In genomic region chr1:116151739-116152576, GRCh38 we compare ENCODE assay signal across 8 cellular contexts. TPM values are rescaled to one million over a fixed set of nuclear protein-coding genes. Genes with fewer than 3 reads are reported as not detected.
DNase-seq lines count a peak whose midpoint lies in the region; ATAC-seq and TF ChIP-seq lines count a peak whose summit lies in the region.

No MANE protein-coding gene starts in this region.

- peaks cover 12% of the 10 kb centered on the region for H3K27me3 ChIP-seq in HUES6 (ENCODE audit: control insufficient read depth, insufficient read depth, low read length)
- no peaks in the 10 kb centered on the region for H3K27me3 ChIP-seq in PC-3 (ENCODE audit: low read length)

- H3K36me3 ChIP-seq in HUES6 (ENCODE audit: control insufficient read depth, insufficient read depth, low read length) (no peaks in the 10 kb centered on the region), PC-3 (ENCODE audit: low read depth, low read length) (no peaks in the 10 kb centered on the region)

- peak overlapping the region; percentile 49 for H3K27ac Mint-ChIP-seq in activated T-helper 1 cell treated with anti-CD3 and anti-CD28 coated beads, Interleukin-12 subunit alpha, Interleukin-12 subunit beta, Interleukin-2, Interleukin-4 antibody, amounts not matched to agents 30 ng/mL and 10 ng/mL and 1 ng/mL, durations not matched to agents 14 hours and 24 hours and 36 hours
- no peak overlapping the region for H3K27ac Mint-ChIP-seq in nephron progenitor cell
- H3K27ac Mint-ChIP-seq in stimulated activated naive CD8-positive, alpha-beta T cell treated with anti-CD3 and anti-CD28 coated beads, Interleukin-15, Interleukin-2, amounts not matched to agents 100 ng/mL and 50 ng/mL, for 24 hours, result peak overlapping the region; percentile 53

- H3K36me3 Mint-ChIP-seq in activated T-helper 1 cell treated with anti-CD3 and anti-CD28 coated beads, Interleukin-12 subunit alpha, Interleukin-12 subunit beta, Interleukin-2, Interleukin-4 antibody, amounts not matched to agents 30 ng/mL and 10 ng/mL and 1 ng/mL, durations not matched to agents 14 hours and 24 hours and 36 hours (ENCODE audit: low read depth), result no peaks in the 10 kb centered on the region
- H3K36me3 Mint-ChIP-seq in nephron progenitor cell (ENCODE audit: low read depth), result peaks cover 4% of the 10 kb centered on the region
- H3K36me3 Mint-ChIP-seq in stimulated activated naive CD8-positive, alpha-beta T cell treated with anti-CD3 and anti-CD28 coated beads, Interleukin-15, Interleukin-2, amounts not matched to agents 100 ng/mL and 50 ng/mL, for 24 hours (ENCODE audit: low read depth), result no peaks in the 10 kb centered on the region

- peaks cover 20% of the 10 kb centered on the region for H3K27me3 Mint-ChIP-seq in activated T-helper 1 cell treated with anti-CD3 and anti-CD28 coated beads, Interleukin-12 subunit alpha, Interleukin-12 subunit beta, Interleukin-2, Interleukin-4 antibody, amounts not matched to agents 30 ng/mL and 10 ng/mL and 1 ng/mL, durations not matched to agents 14 hours and 24 hours and 36 hours (ENCODE audit: insufficient read depth)
- peaks cover 8% of the 10 kb centered on the region for H3K27me3 Mint-ChIP-seq in nephron progenitor cell (ENCODE audit: low read depth, poor library complexity)
- H3K27me3 Mint-ChIP-seq in stimulated activated naive CD8-positive, alpha-beta T cell treated with anti-CD3 and anti-CD28 coated beads, Interleukin-15, Interleukin-2, amounts not matched to agents 100 ng/mL and 50 ng/mL, for 24 hours, result peaks cover 18% of the 10 kb centered on the region

- H3K4me3 ChIP-seq in HUES6 (ENCODE audit: low read depth, low read length) (peak overlapping the region; percentile 71), PC-3 (ENCODE audit: low read length) (peak overlapping the region; percentile 78), fibroblast of the aortic adventitia (ENCODE audit: low read depth, low read length) (peak overlapping the region; percentile 61)

- no peak overlapping the region for H3K27ac ChIP-seq in HUES6 (ENCODE audit: low read depth, low read length)
- H3K27ac ChIP-seq in PC-3 (ENCODE audit: low read length), result no peak overlapping the region

- peak; percentile 50 for DNase-seq in DMS114 treated with DMSO at 0.1 percent for 48 hours (lab: John Stamatoyannopoulos, UW; ENCODE audit: unreplicated experiment)
- DNase-seq in PC-3, result peak; percentile 84
- peak; percentile 77 for DNase-seq in activated T-helper 1 cell treated with anti-CD3 and anti-CD28 coated beads, Interleukin-12 subunit alpha, Interleukin-12 subunit beta, Interleukin-2, Interleukin-4 antibody, amounts not matched to agents 30 ng/mL and 10 ng/mL and 1 ng/mL, durations not matched to agents 14 hours and 24 hours and 36 hours (ENCODE audit: low spot score)
- peak; percentile 64 for DNase-seq in fibroblast of the aortic adventitia (ENCODE audit: low read depth)
- peak; percentile 80 for DNase-seq in nephron progenitor cell

- H3K4me3 Mint-ChIP-seq in activated T-helper 1 cell treated with anti-CD3 and anti-CD28 coated beads, Interleukin-12 subunit alpha, Interleukin-12 subunit beta, Interleukin-2, Interleukin-4 antibody, amounts not matched to agents 30 ng/mL and 10 ng/mL and 1 ng/mL, durations not matched to agents 14 hours and 24 hours and 36 hours, result peak overlapping the region; percentile 65
- H3K4me3 Mint-ChIP-seq in nephron progenitor cell, result peak overlapping the region; percentile 73
- peak overlapping the region; percentile 60 for H3K4me3 Mint-ChIP-seq in stimulated activated naive CD8-positive, alpha-beta T cell treated with anti-CD3 and anti-CD28 coated beads, Interleukin-15, Interleukin-2, amounts not matched to agents 100 ng/mL and 50 ng/mL, for 24 hours

- no TSS peak for BruUV-seq in PC-3 (replicated peaks; lab: Mats Ljungman, UMichigan)

- intact Hi-C loops in PC-3 (cut with micrococcal nuclease), result loop anchor here (1.0 to 10.0 kb wide), 3 partner anchors 183 to 347 kb away; no protein-coding TSS in a partner anchor
- intact Hi-C loops in activated T-helper 1 cell treated with anti-CD3 and anti-CD28 coated beads, Interleukin-12 subunit alpha, Interleukin-12 subunit beta, Interleukin-2, Interleukin-4 antibody, amounts not matched to agents 30 ng/mL and 10 ng/mL and 1 ng/mL, durations not matched to agents 14 hours and 24 hours and 36 hours (cut with micrococcal nuclease), result loop anchor here (1.0 to 10.0 kb wide), 8 partner anchors 13 to 973 kb away; partner anchors contain the start of genes TRIM45 and VANGL1

- H3K4me1 Mint-ChIP-seq in activated T-helper 1 cell treated with anti-CD3 and anti-CD28 coated beads, Interleukin-12 subunit alpha, Interleukin-12 subunit beta, Interleukin-2, Interleukin-4 antibody, amounts not matched to agents 30 ng/mL and 10 ng/mL and 1 ng/mL, durations not matched to agents 14 hours and 24 hours and 36 hours (ENCODE audit: low read depth), result peaks cover 16% of the 10 kb centered on the region
- peaks cover 9% of the 10 kb centered on the region for H3K4me1 Mint-ChIP-seq in nephron progenitor cell
- H3K4me1 Mint-ChIP-seq in stimulated activated naive CD8-positive, alpha-beta T cell treated with anti-CD3 and anti-CD28 coated beads, Interleukin-15, Interleukin-2, amounts not matched to agents 100 ng/mL and 50 ng/mL, for 24 hours (ENCODE audit: low read depth), result peaks cover 11% of the 10 kb centered on the region

- H3K9ac ChIP-seq in HUES6 (ENCODE audit: low read length) (peak overlapping the region; percentile 51), PC-3 (ENCODE audit: low read length) (peak overlapping the region; percentile 68)

- H3F3A ChIP-seq in PC-3 (ENCODE audit: low read length, unreplicated experiment), result no peaks in the 10 kb centered on the region

- peak overlapping the region; percentile 99 for H3K4me2 ChIP-seq in PC-3 (ENCODE audit: low read length)

- peak; percentile 97 for ATAC-seq in GM21515 (IDR thresholded peaks at IDR 0.05; ENCODE audit: unreplicated experiment)
- ATAC-seq in PC-3, result peak; percentile 100

- POLR2A ChIA-PET in PC-3 (lab: Charles Lee; ENCODE audit: unreplicated experiment), result no interaction called here

- no peaks in the 10 kb centered on the region for H4K20me1 ChIP-seq in PC-3 (ENCODE audit: low read length)

- H3K79me2 ChIP-seq in PC-3 (ENCODE audit: low read length), result no peaks in the 10 kb centered on the region

- no peaks in the 10 kb centered on the region for H3K9me2 ChIP-seq in PC-3 (replicated peaks; ENCODE audit: low read length)

- TF ChIP-seq CTCF in PC-3 (conservative IDR thresholded peaks at IDR 0.05; ENCODE audit: low read depth, low read length), result peak; percentile 81
- TF ChIP-seq CTCF in fibroblast of the aortic adventitia (IDR thresholded peaks at IDR 0.05; ENCODE audit: insufficient read depth, low read length), result peak; percentile 59
- TF ChIP-seq CTCF in nephron progenitor cell (IDR thresholded peaks at IDR 0.05), result peak; percentile 93

- no peaks in the 10 kb centered on the region for H3K9me3 Mint-ChIP-seq in activated T-helper 1 cell treated with anti-CD3 and anti-CD28 coated beads, Interleukin-12 subunit alpha, Interleukin-12 subunit beta, Interleukin-2, Interleukin-4 antibody, amounts not matched to agents 30 ng/mL and 10 ng/mL and 1 ng/mL, durations not matched to agents 14 hours and 24 hours and 36 hours
- peaks cover 6% of the 10 kb centered on the region for H3K9me3 Mint-ChIP-seq in nephron progenitor cell
- peaks cover 3% of the 10 kb centered on the region for H3K9me3 Mint-ChIP-seq in stimulated activated naive CD8-positive, alpha-beta T cell treated with anti-CD3 and anti-CD28 coated beads, Interleukin-15, Interleukin-2, amounts not matched to agents 100 ng/mL and 50 ng/mL, for 24 hours

- H3K4me1 ChIP-seq in HUES6 (ENCODE audit: control insufficient read depth, insufficient read depth, low read length) (peaks cover 6% of the 10 kb centered on the region), PC-3 (ENCODE audit: insufficient read depth, low read length) (peaks cover 3% of the 10 kb centered on the region; the same call in 1 of the 2 replicates)

- peak overlapping the region; percentile 99 for H2AFZ ChIP-seq in PC-3 (ENCODE audit: low read length)

- CTCF ChIA-PET in PC-3 (lab: Charles Lee), result interaction anchor here (0.6 to 1.0 kb wide), 3 partner anchors 334 to 901 kb away, joined by 3 to 4 read pairs (median 4); no protein-coding TSS in a partner anchor

- H3K9me3 ChIP-seq in HUES6 (ENCODE audit: control insufficient read depth, insufficient read depth, low read depth, low read length) (no peaks in the 10 kb centered on the region), PC-3 (ENCODE audit: low read length) (no peaks in the 10 kb centered on the region)

RNA-seq across cellular contexts. Expression of gene MAB21L3, which starts 40.8 kb away (rescaled TPM):
- total RNA-seq in PC-3 (2014; rRNA removed), result 1.4 and 2.6 TPM in 2 replicates
- total RNA-seq in activated T-helper 1 cell treated with anti-CD3 and anti-CD28 coated beads, Interleukin-12 subunit alpha, Interleukin-12 subunit beta, Interleukin-2, Interleukin-4 antibody, amounts not matched to agents 30 ng/mL and 10 ng/mL and 1 ng/mL, durations not matched to agents 14 hours and 24 hours and 36 hours, result not detected in 2 replicates
- 0.18 and 0.41 TPM in 2 replicates for total RNA-seq in fibroblast of the aortic adventitia (ENCODE audit: low replicate concordance)
